22 cellular contexts compared by ENCODE assay signal in the genomic region with DNA sequence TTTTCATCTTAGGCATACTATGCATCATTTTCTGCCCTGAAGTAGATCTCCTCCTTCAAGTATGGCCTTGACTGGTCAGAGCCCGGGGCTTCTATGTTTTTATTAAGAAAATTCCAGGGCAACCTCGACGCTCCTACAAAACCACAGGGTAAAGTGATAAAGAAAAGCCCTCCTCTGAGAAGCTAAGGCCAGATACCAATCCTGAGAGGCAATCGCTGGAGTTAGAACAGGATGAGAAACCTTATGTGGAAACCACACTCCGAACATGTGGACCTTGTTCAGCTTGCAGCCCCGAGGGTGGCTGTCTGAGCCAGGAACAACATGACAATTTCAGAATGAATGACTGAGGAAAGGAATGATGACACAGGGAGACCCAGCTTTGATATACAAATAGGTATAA. TPM values are rescaled to one million over a fixed set of nuclear protein-coding genes. Genes with fewer than 3 reads are reported as not detected.
DNase-seq lines count a peak whose midpoint lies in the region; ATAC-seq and TF ChIP-seq lines count a peak whose summit lies in the region.
"Had no signal": no experiment of that assay in that cellular context is flagged by ENCODE, and none has a peak within 500 bp of the region (broad histone marks: within the 10 kb centered on the region; RNA-seq: fewer than 3 reads in every experiment).

No MANE protein-coding gene starts in this region.

- dilution Hi-C loops in IMR-90 (cut with HindIII; ENCODE audit: low sequenced_read_pairs, unreplicated experiment) = no loop called here

- no peak overlapping the region for H2AK9ac ChIP-seq in IMR-90 (replicated peaks; ENCODE audit: low read depth, low read length, poor library complexity)

- no peak overlapping the region for H2AK5ac ChIP-seq in IMR-90 (ENCODE audit: low read depth, low read length)

- no peaks in the 10 kb centered on the region; the same call in 1 of the 2 replicates for H4K20me1 ChIP-seq in IMR-90 (ENCODE audit: insufficient read depth, low read length)

- BruUV-seq in IMR-90 (replicated peaks; lab: Mats Ljungman, UMichigan) = no TSS peak

- no peak overlapping the region for H3K4me2 ChIP-seq in IMR-90 (ENCODE audit: low read depth, low read length)
- H3K4me2 ChIP-seq: A549 had no signal

- no peaks in the 10 kb centered on the region for H3K9me3 Mint-ChIP-seq in activated T-cell treated with anti-CD3 and anti-CD28 coated beads, Interleukin-2, amount 50 U/mL, for 24 hours
- H3K9me3 Mint-ChIP-seq in chondrocyte (ENCODE audit: low read depth) (no peaks in the 10 kb centered on the region), nephron progenitor cell (no peaks in the 10 kb centered on the region)
- H3K9me3 Mint-ChIP-seq: activated CD4-positive, alpha-beta T cell treated with anti-CD3 and anti-CD28 coated beads, Interleukin-2, amount 10 ng/mL, durations not matched to agents 7 days and 5 days had no signal

- no peak for TF ChIP-seq RAD21 in IMR-90 (IDR thresholded peaks at IDR 0.05; ENCODE audit: low read length)

- H3K4me3 ChIP-seq in IMR-90 (ENCODE audit: insufficient read depth, low read depth, low read length) = no peak overlapping the region
- H3K4me3 ChIP-seq: A549, coronary artery, GM23248, vagina had no signal

- H3K9ac ChIP-seq in IMR-90 (ENCODE audit: low read depth, low read length) = no peak overlapping the region
- H3K9ac ChIP-seq: GM23248 had no signal

- H3K9me3 ChIP-seq in IMR-90 (ENCODE audit: control insufficient read depth, insufficient read depth, low read length) = no peaks in the 10 kb centered on the region
- H3K9me3 ChIP-seq: A549, vagina had no signal

- no peak overlapping the region for H3K4me3 Mint-ChIP-seq in activated T-cell treated with anti-CD3 and anti-CD28 coated beads, Interleukin-2, amount 50 U/mL, for 24 hours
- H3K4me3 Mint-ChIP-seq in chondrocyte (ENCODE audit: unreplicated experiment) (no peak overlapping the region), nephron progenitor cell (no peak overlapping the region)
- H3K4me3 Mint-ChIP-seq: activated CD4-positive, alpha-beta T cell treated with anti-CD3 and anti-CD28 coated beads, Interleukin-2, amount 10 ng/mL, durations not matched to agents 7 days and 5 days had no signal

- H3K4me1 ChIP-seq in IMR-90 (ENCODE audit: control insufficient read depth, insufficient read depth, low read length) = no peaks in the 10 kb centered on the region
- H3K4me1 ChIP-seq: A549, vagina had no signal

- no peak overlapping the region for H3K4ac ChIP-seq in IMR-90 (ENCODE audit: low read depth, low read length)

- no peak overlapping the region for H3K14ac ChIP-seq in IMR-90 (replicated peaks; ENCODE audit: low read depth, low read length)

- WGBS in IMR-90 (ENCODE audit: extremely low coverage in 2 of 2, insufficient read length in 1 of 2), 2 experiments = 71% methylated on average over 3 of the region's 6 CpGs; no CpG with 5 or more reads in 1 of the 2 experiments

- in situ Hi-C loops in IMR-90 (cut with MboI; ENCODE audit: low sequenced_read_pairs) = no loop called here

- H3K27ac ChIP-seq in IMR-90 (ENCODE audit: insufficient read depth, low read length) = no peak overlapping the region
- H3K27ac ChIP-seq: A549, GM23248, vagina, VCaP had no signal

- H2BK20ac ChIP-seq in IMR-90 (ENCODE audit: low read depth, low read length) = no peak overlapping the region

- peaks cover 7% of the 10 kb centered on the region for H3K9me1 ChIP-seq in IMR-90 (ENCODE audit: insufficient read depth, low read length)

- H3K23ac ChIP-seq in IMR-90 (ENCODE audit: low read depth, low read length) = no peak overlapping the region

- peaks cover 99% of the 10 kb centered on the region for H3K36me3 Mint-ChIP-seq in activated T-cell treated with anti-CD3 and anti-CD28 coated beads, Interleukin-2, amount 50 U/mL, for 24 hours (ENCODE audit: low read depth)
- H3K36me3 Mint-ChIP-seq in chondrocyte (ENCODE audit: low read depth) (peaks cover 47% of the 10 kb centered on the region), nephron progenitor cell (ENCODE audit: low read depth) (peaks cover 64% of the 10 kb centered on the region)

- no peak overlapping the region for H2BK15ac ChIP-seq in IMR-90 (ENCODE audit: low read depth, low read length)

- peaks cover 73% of the 10 kb centered on the region for H3K36me3 ChIP-seq in IMR-90 (ENCODE audit: control insufficient read depth, insufficient read depth, low read length)

- DNase-seq in activated T-cell treated with anti-CD3 and anti-CD28 coated beads, Interleukin-2, amount 50 U/mL, for 24 hours = no peak
- DNase-seq in activated T-cell treated with anti-CD3 and anti-CD28 coated beads for 4 hours (no peak), IMR-90 (peak; percentile 52), chondrocyte (ENCODE audit: low spot score) (no peak), nephron progenitor cell (no peak), NCI-H748 (lab: John Stamatoyannopoulos, UW; ENCODE audit: unreplicated experiment) (no peak), NCI-H524 (lab: John Stamatoyannopoulos, UW) (no peak), ureter (ENCODE audit: low spot score) (no peak)
- DNase-seq: activated CD4-positive, alpha-beta T cell treated with anti-CD3 and anti-CD28 coated beads, Interleukin-2, amount 10 ng/mL, durations not matched to agents 7 days and 5 days; activated CD8-positive, alpha-beta memory T cell treated with anti-CD3 and anti-CD28 coated beads, Interleukin-2, amount 50 U/mL, for 48 hours; C1 segment of cervical spinal cord; DMS 273 treated with DMSO at 0.1 percent for 48 hours; GM23248; left ventricle myocardium superior; NCI-H187 treated with DMSO at 0.1 percent for 48 hours; occipital lobe; PC-3; SHP77 treated with DMSO at 0.1 percent for 48 hours had no signal

- no peak for TF ChIP-seq CTCF in IMR-90 (conservative IDR thresholded peaks at IDR 0.05; ENCODE audit: low read depth, low read length)
- no peak for TF ChIP-seq CTCF in chondrocyte (IDR thresholded peaks at IDR 0.05)
- no peak for TF ChIP-seq CTCF in nephron progenitor cell (IDR thresholded peaks at IDR 0.05)

- H4K5ac ChIP-seq in IMR-90 (ENCODE audit: low read depth, low read length) = no peak overlapping the region

- CTCF ChIA-PET in IMR-90 (lab: Yijun Ruan, JAX) = no interaction called here

- no peak overlapping the region for H2BK5ac ChIP-seq in IMR-90 (ENCODE audit: low read depth, low read length, poor library complexity, severe bottlenecking)

- TF ChIP-seq POLR2A in IMR-90 (IDR thresholded peaks at IDR 0.05; ENCODE audit: low read depth, low read length) = no peak

- H3K27me3 Mint-ChIP-seq in activated T-cell treated with anti-CD3 and anti-CD28 coated beads, Interleukin-2, amount 50 U/mL, for 24 hours = no peaks in the 10 kb centered on the region
- H3K27me3 Mint-ChIP-seq in chondrocyte (ENCODE audit: low read depth) (no peaks in the 10 kb centered on the region), nephron progenitor cell (ENCODE audit: low read depth, poor library complexity) (no peaks in the 10 kb centered on the region)
- H3K27me3 Mint-ChIP-seq: activated CD4-positive, alpha-beta T cell treated with anti-CD3 and anti-CD28 coated beads, Interleukin-2, amount 10 ng/mL, durations not matched to agents 7 days and 5 days had no signal

- H3K56ac ChIP-seq in IMR-90 (ENCODE audit: extremely low read depth, insufficient read depth, low read length) = no peak overlapping the region

- peak overlapping the region; percentile 42 for H3K27ac Mint-ChIP-seq in activated T-cell treated with anti-CD3 and anti-CD28 coated beads, Interleukin-2, amount 50 U/mL, for 24 hours
- H3K27ac Mint-ChIP-seq in chondrocyte (ENCODE audit: unreplicated experiment) (peak overlapping the region; percentile 52), nephron progenitor cell (peak overlapping the region; percentile 44)

- H3K27me3 ChIP-seq in IMR-90 (ENCODE audit: control insufficient read depth, insufficient read depth, low read length) = no peaks in the 10 kb centered on the region
- H3K27me3 ChIP-seq: vagina had no signal

- H3K4me1 Mint-ChIP-seq in activated T-cell treated with anti-CD3 and anti-CD28 coated beads, Interleukin-2, amount 50 U/mL, for 24 hours (ENCODE audit: low read depth) = peaks cover 35% of the 10 kb centered on the region
- H3K4me1 Mint-ChIP-seq in chondrocyte (ENCODE audit: low read depth) (peaks cover 8% of the 10 kb centered on the region), nephron progenitor cell (no peaks in the 10 kb centered on the region)

- H2BK120ac ChIP-seq in IMR-90 (ENCODE audit: low read depth, low read length) = no peak overlapping the region

- H4K8ac ChIP-seq in IMR-90 (ENCODE audit: low read depth in 2 of 2, low read length in 2 of 2) = no peak overlapping the region

- no peak overlapping the region for H3K18ac ChIP-seq in IMR-90 (ENCODE audit: low read depth, low read length)

- H3K79me1 ChIP-seq in IMR-90 (ENCODE audit: low read depth in 1 of 2, low read length in 2 of 2) = 0 out of 4 replicates have a peak, but pooled peaks cover 0 to 7% of the 10 kb centered on the region in 2 experiments

- no peak overlapping the region for H2AFZ ChIP-seq in IMR-90 (replicated peaks; ENCODE audit: low read length, poor library complexity)
- H2AFZ ChIP-seq: GM23248 had no signal

- ATAC-seq in IMR-90 (ENCODE audit: low read depth) = peak; percentile 63
- ATAC-seq: A549, left ventricle myocardium superior, PC-3 had no signal

- no peak overlapping the region for H4K91ac ChIP-seq in IMR-90 (ENCODE audit: insufficient read depth, low read depth, low read length)

- intact Hi-C loops in IMR-90 (cut with micrococcal nuclease) = no loop called here

- POLR2A ChIA-PET in IMR-90 (lab: Charles Lee; ENCODE audit: unreplicated experiment) = no interaction called here

TF ChIP-seq in IMR-90, 13 proteins besides CTCF, POLR2A, EP300 and RAD21:
- TF ChIP-seq MXI1 (IDR thresholded peaks at IDR 0.05; ENCODE audit: borderline replicate concordance, low read depth, low read length) (no peak), RFX5 (IDR thresholded peaks at IDR 0.05; ENCODE audit: low read depth, low read length) (no peak)
TF ChIP-seq in IMR-90: peak in this region for 0.

RNA-seq across cellular contexts. Expression of gene RMC1, which starts 35.6 kb away (rescaled TPM):
- total RNA-seq in IMR-90 (2012; rRNA removed) (13.9 and 14.2 TPM in 2 replicates), chondrocyte (22.5 to 26.8 TPM (median 24.6 TPM) in 3 replicates), ureter (27.5 TPM)
- polyA plus RNA-seq in IMR-90 (2012; rRNA removed) = 12.8 and 18.0 TPM in 2 replicates
- 8.6 and 10.1 TPM in 2 replicates for polyA plus RNA-seq in IMR-90 (2012; cell fraction: cytosol; rRNA removed)
- polyA plus RNA-seq in IMR-90 (2012; cell fraction: nucleus; rRNA removed; ENCODE audit: low replicate concordance) = 29.6 and 50.9 TPM in 2 replicates

RNA-seq across cellular contexts. Expression of gene NPC1, which starts 47.4 kb away (rescaled TPM):
- total RNA-seq in IMR-90 (2012; rRNA removed) (4.7 and 7.9 TPM in 2 replicates), chondrocyte (31.4 to 48.2 TPM (median 45.5 TPM) in 3 replicates), ureter (42.0 TPM)
- 7.5 and 8.0 TPM in 2 replicates for polyA plus RNA-seq in IMR-90 (2012; rRNA removed)
- 5.0 and 6.5 TPM in 2 replicates for polyA plus RNA-seq in IMR-90 (2012; cell fraction: cytosol; rRNA removed)
- polyA plus RNA-seq in IMR-90 (2012; cell fraction: nucleus; rRNA removed; ENCODE audit: low replicate concordance) = 8.7 and 12.4 TPM in 2 replicates
